In genomic region chr1:9289724-9290493, GRCh38 we compare ENCODE assay signal across 10 cellular contexts. TPM values are rescaled to one million over a fixed set of nuclear protein-coding genes. Genes with fewer than 3 reads are reported as not detected.
DNase-seq lines count a peak whose midpoint lies in the region; ATAC-seq and TF ChIP-seq lines count a peak whose summit lies in the region.
"Had no signal": no experiment of that assay in that cellular context is flagged by ENCODE, and none has a peak within 500 bp of the region (broad histone marks: within the 10 kb centered on the region; RNA-seq: fewer than 3 reads in every experiment).

No MANE protein-coding gene starts in this region.

- no peaks in the 10 kb centered on the region for H4K20me1 ChIP-seq in GM23248 (ENCODE audit: insufficient read depth)

- H3K27me3 ChIP-seq in GM23248 (replicated peaks; ENCODE audit: insufficient read depth): no peaks in the 10 kb centered on the region
- H3K27me3 ChIP-seq in skeletal muscle tissue (ENCODE audit: control insufficient read depth in 3 of 3, insufficient read depth in 3 of 3, low read length in 3 of 3): no peaks in the 10 kb centered on the region

- peaks cover 13% of the 10 kb centered on the region for H3K79me2 ChIP-seq in GM23248 (ENCODE audit: insufficient read depth)

- H3K27ac ChIP-seq in GM23248: peak overlapping the region; percentile 87
- peak overlapping the region; percentile 55 for H3K27ac ChIP-seq in skeletal muscle tissue (ENCODE audit: low read depth, low read length)

- peaks cover 3% of the 10 kb centered on the region for H3K4me1 Mint-ChIP-seq in activated naive CD8-positive, alpha-beta T cell treated with anti-CD3 and anti-CD28 coated beads, Interleukin-2, amount 50 U/mL, for 24 hours

- H2AFZ ChIP-seq in GM23248: no peak overlapping the region

- ATAC-seq in HG02840 (IDR thresholded peaks at IDR 0.05; ENCODE audit: low FRiP score, unreplicated experiment): no peak
- no peak for ATAC-seq in activated naive CD8-positive, alpha-beta T cell treated with anti-CD3 and anti-CD28 coated beads, Interleukin-2, amount 50 U/mL, for 24 hours
- ATAC-seq: left colon had no signal

- H3K27me3 Mint-ChIP-seq in activated naive CD8-positive, alpha-beta T cell treated with anti-CD3 and anti-CD28 coated beads, Interleukin-2, amount 50 U/mL, for 24 hours: peaks cover 5% of the 10 kb centered on the region

- H3K36me3 ChIP-seq in GM23248 (ENCODE audit: low read depth): no peaks in the 10 kb centered on the region
- H3K36me3 ChIP-seq in skeletal muscle tissue (ENCODE audit: control insufficient read depth in 3 of 3, insufficient read depth in 3 of 3, low read length in 3 of 3): no peaks in the 10 kb centered on the region

- no peak overlapping the region for H3K27ac Mint-ChIP-seq in activated naive CD8-positive, alpha-beta T cell treated with anti-CD3 and anti-CD28 coated beads, Interleukin-2, amount 50 U/mL, for 24 hours

- peaks cover 4% of the 10 kb centered on the region for H3K36me3 Mint-ChIP-seq in activated naive CD8-positive, alpha-beta T cell treated with anti-CD3 and anti-CD28 coated beads, Interleukin-2, amount 50 U/mL, for 24 hours (ENCODE audit: low read depth)

- in situ Hi-C loops in GM23248 (cut with MboI): loop anchor here (10.0 kb wide), 1 partner anchor 195 kb away; no protein-coding TSS in a partner anchor

- peaks cover 13% of the 10 kb centered on the region for H3K9me3 Mint-ChIP-seq in activated naive CD8-positive, alpha-beta T cell treated with anti-CD3 and anti-CD28 coated beads, Interleukin-2, amount 50 U/mL, for 24 hours

- H3K4me3 ChIP-seq in GM23248 (no peak overlapping the region), fibroblast of villous mesenchyme (ENCODE audit: low read depth, low read length) (no peak overlapping the region), skeletal muscle tissue (ENCODE audit: low read length in 3 of 3) (no peak overlapping the region)

- DNase-seq in GM23248 (peak; percentile 94), SW480 (ENCODE audit: low spot score) (peak; percentile 44), fibroblast of villous mesenchyme (ENCODE audit: low read depth) (peak; percentile 95), NCI-H1417 (lab: John Stamatoyannopoulos, UW) (no peak), GM20000 (ENCODE audit: low spot score) (no peak)
- DNase-seq in activated naive CD8-positive, alpha-beta T cell treated with anti-CD3 and anti-CD28 coated beads, Interleukin-2, amount 50 U/mL, for 24 hours: no peak
- DNase-seq: H7 had no signal

- TF ChIP-seq CTCF in fibroblast of villous mesenchyme (IDR thresholded peaks at IDR 0.05; ENCODE audit: insufficient read depth, low read depth, low read length) (no peak), GM20000 (IDR thresholded peaks at IDR 0.05; ENCODE audit: extremely low read depth, missing control alignments) (no peak)

- H3K9ac ChIP-seq in GM23248 (peak overlapping the region; percentile 62), skeletal muscle tissue (ENCODE audit: low read depth in 1 of 3, low read length in 3 of 3) (peak overlapping the region in 1 of 3 donors; percentile 8)

- peaks cover 17% of the 10 kb centered on the region for H3F3A ChIP-seq in GM23248 (ENCODE audit: insufficient read depth)

- H3K4me1 ChIP-seq in GM23248 (ENCODE audit: insufficient read depth) (peaks cover 23% of the 10 kb centered on the region), skeletal muscle tissue (ENCODE audit: control insufficient read depth in 3 of 3, insufficient read depth in 3 of 3, low read length in 3 of 3) (peaks cover 19 to 24% (median 20%) of the 10 kb centered on the region in 3 donors)

- H3K9me2 ChIP-seq in GM23248 (ENCODE audit: insufficient read depth): no peaks in the 10 kb centered on the region

- no peak overlapping the region for H3K4me3 Mint-ChIP-seq in activated naive CD8-positive, alpha-beta T cell treated with anti-CD3 and anti-CD28 coated beads, Interleukin-2, amount 50 U/mL, for 24 hours

- peak overlapping the region; percentile 27 for H3K4me2 ChIP-seq in GM23248 (ENCODE audit: unreplicated experiment)

- H3K9me3 ChIP-seq in GM23248 (ENCODE audit: low read depth): no peaks in the 10 kb centered on the region
- H3K9me3 ChIP-seq in skeletal muscle tissue (ENCODE audit: control insufficient read depth in 3 of 3, low read length in 3 of 3): peaks cover 5 to 9% (median 7%) of the 10 kb centered on the region in 3 donors

- 1 to 3% methylated on average over 5 of the region's 5 CpGs for WGBS in GM23248 (ENCODE audit: low coverage in 1 of 2, low lambda C conversion rate in 2 of 2, missing lambda C conversion rate in 2 of 2), 2 experiments

RNA-seq across cellular contexts. Expression of gene SPSB1, which starts 2.8 kb away (rescaled TPM):
- total RNA-seq in GM23248 (2014; rRNA removed; shearing (Covaris generic)): 13.5 and 22.7 TPM in 2 replicates
- 13.5 and 13.6 TPM in 2 replicates for polyA plus RNA-seq in GM23248 (2016; fragmentation: Nextera tagmentation; extraction: Ambion mirVana)
- total RNA-seq in fibroblast of villous mesenchyme (20.7 and 48.6 TPM in 2 replicates), skeletal muscle tissue (6.3 TPM)

RNA-seq across cellular contexts. Expression of gene H6PD, which starts 55.3 kb away (rescaled TPM):
- total RNA-seq in GM23248 (2014; rRNA removed; shearing (Covaris generic)): 29.6 and 31.4 TPM in 2 replicates
- 14.5 and 16.1 TPM in 2 replicates for polyA plus RNA-seq in GM23248 (2016; fragmentation: Nextera tagmentation; extraction: Ambion mirVana)
- 27.2 and 47.4 TPM in 2 replicates for total RNA-seq in fibroblast of villous mesenchyme
- total RNA-seq in skeletal muscle tissue: 24.5 TPM

Comparison
In these comparisons a context has a peak if more than half of its experiments do, and no peak if none do; other contexts are left out.
1. DNase-seq: peak in GM23248 (single experiment), SW480 (single experiment) and fibroblast of villous mesenchyme (single experiment); none in NCI-H1417 (0 of 3), GM20000 (single experiment) and activated naive CD8-positive, alpha-beta T cell treated with anti-CD3 and anti-CD28 coated beads, Interleukin-2, amount 50 U/mL, for 24 hours (single experiment).